8 cellular contexts compared by ENCODE assay signal in the genomic region with DNA sequence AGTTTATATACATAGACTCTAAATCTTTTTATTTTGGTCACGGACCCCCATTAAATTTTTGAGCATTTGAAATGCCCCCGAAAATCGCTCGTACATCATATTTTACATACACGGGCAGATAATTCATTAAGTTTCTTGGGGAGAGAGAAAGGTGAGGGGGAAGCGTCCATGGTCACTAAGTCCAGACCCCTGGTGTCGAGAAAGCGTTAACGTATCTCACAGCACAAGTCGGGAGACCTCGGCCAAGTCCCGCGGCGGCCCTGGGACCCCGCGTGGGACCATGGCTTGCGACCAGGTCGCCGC. TPM values are rescaled to one million over a fixed set of nuclear protein-coding genes. Genes with fewer than 3 reads are reported as not detected.
DNase-seq lines count a peak whose midpoint lies in the region; ATAC-seq and TF ChIP-seq lines count a peak whose summit lies in the region.

No MANE protein-coding gene starts in this region.

- H3K27ac ChIP-seq in thyroid gland = peak overlapping the region; percentile 98 to 99 (median 98)

- peaks cover 45% of the 10 kb centered on the region for H3K4me1 Mint-ChIP-seq in activated CD4-positive, alpha-beta T cell treated with anti-CD3 and anti-CD28 coated beads, Interleukin-2, amount 10 ng/mL, durations not matched to agents 7 days and 5 days
- H3K4me1 Mint-ChIP-seq in activated naive CD8-positive, alpha-beta T cell treated with anti-CD3 and anti-CD28 coated beads for 36 hours = peaks cover 33% of the 10 kb centered on the region

- peak overlapping the region; percentile 98 for H3K27ac Mint-ChIP-seq in activated CD4-positive, alpha-beta T cell treated with anti-CD3 and anti-CD28 coated beads, Interleukin-2, amount 10 ng/mL, durations not matched to agents 7 days and 5 days
- H3K27ac Mint-ChIP-seq in activated naive CD8-positive, alpha-beta T cell treated with anti-CD3 and anti-CD28 coated beads for 36 hours = peak overlapping the region; percentile 95

- 0% methylated on average over 9 to 13 of the region's 19 CpGs for WGBS in thyroid gland, 2 donors

- H3K4me3 ChIP-seq in kidney epithelial cell (ENCODE audit: low read depth, low read length) (peak overlapping the region; percentile 80), thyroid gland (replicated peaks in 1 of 3) (peak overlapping the region; percentile 58 to 90 (median 83))

- peak overlapping the region; percentile 95 for H3K4me3 Mint-ChIP-seq in activated CD4-positive, alpha-beta T cell treated with anti-CD3 and anti-CD28 coated beads, Interleukin-2, amount 10 ng/mL, durations not matched to agents 7 days and 5 days
- H3K4me3 Mint-ChIP-seq in activated naive CD8-positive, alpha-beta T cell treated with anti-CD3 and anti-CD28 coated beads for 36 hours = peak overlapping the region; percentile 96

- H3K36me3 Mint-ChIP-seq in activated CD4-positive, alpha-beta T cell treated with anti-CD3 and anti-CD28 coated beads, Interleukin-2, amount 10 ng/mL, durations not matched to agents 7 days and 5 days (ENCODE audit: low read depth) = peaks cover 16% of the 10 kb centered on the region
- H3K36me3 Mint-ChIP-seq in activated naive CD8-positive, alpha-beta T cell treated with anti-CD3 and anti-CD28 coated beads for 36 hours = peaks cover 11% of the 10 kb centered on the region

- no peaks in the 10 kb centered on the region for H3K27me3 ChIP-seq in kidney epithelial cell (ENCODE audit: control insufficient read depth, insufficient read depth, low read length)
- no peaks in the 10 kb centered on the region for H3K27me3 ChIP-seq in thyroid gland

- intact Hi-C loops in thyroid gland (cut with DNase I) = no loop called here

- H3K27me3 Mint-ChIP-seq in activated CD4-positive, alpha-beta T cell treated with anti-CD3 and anti-CD28 coated beads, Interleukin-2, amount 10 ng/mL, durations not matched to agents 7 days and 5 days = no peaks in the 10 kb centered on the region
- no peaks in the 10 kb centered on the region for H3K27me3 Mint-ChIP-seq in activated naive CD8-positive, alpha-beta T cell treated with anti-CD3 and anti-CD28 coated beads for 36 hours

- no peaks in the 10 kb centered on the region for H3K9me3 ChIP-seq in thyroid gland

- no peaks in the 10 kb centered on the region for H3K9me3 Mint-ChIP-seq in activated CD4-positive, alpha-beta T cell treated with anti-CD3 and anti-CD28 coated beads, Interleukin-2, amount 10 ng/mL, durations not matched to agents 7 days and 5 days
- H3K9me3 Mint-ChIP-seq in activated naive CD8-positive, alpha-beta T cell treated with anti-CD3 and anti-CD28 coated beads for 36 hours = peaks cover 2% of the 10 kb centered on the region

- no peaks in the 10 kb centered on the region for H3K36me3 ChIP-seq in kidney epithelial cell (ENCODE audit: control insufficient read depth, insufficient read depth, low read length)
- no peaks in the 10 kb centered on the region for H3K36me3 ChIP-seq in thyroid gland

- TF ChIP-seq POLR2A in thyroid gland (IDR thresholded peaks at IDR 0.05) = no peak

- TF ChIP-seq CTCF in kidney epithelial cell (IDR thresholded peaks at IDR 0.05; ENCODE audit: insufficient read depth, low read length, poor library complexity, severe bottlenecking) = no peak
- TF ChIP-seq CTCF in thyroid gland (IDR thresholded peaks at IDR 0.05) = peak in 1 of 6 experiments; percentile 6

- no peak for ATAC-seq in GM21423 (IDR thresholded peaks at IDR 0.05; ENCODE audit: unreplicated experiment)

- CTCF ChIA-PET in activated CD4-positive, alpha-beta T cell treated with anti-CD3 and anti-CD28 coated beads, Interleukin-2, amount 10 ng/mL, durations not matched to agents 7 days and 5 days (lab: Charles Lee) = interaction anchor here (0.9 to 1.5 kb wide), 4 partner anchors 13 to 220 kb away, joined by 3 to 7 read pairs (median 4); no protein-coding TSS in a partner anchor

- DNase-seq in activated CD4-positive, alpha-beta T cell treated with anti-CD3 and anti-CD28 coated beads, Interleukin-2, amount 10 ng/mL, durations not matched to agents 7 days and 5 days = no peak
- DNase-seq in activated CD4-positive, alpha-beta T cell treated with anti-CD3 and anti-CD28 coated beads, Interleukin-2, amount 50 U/mL, for 4 hours = no peak
- DNase-seq in activated naive CD8-positive, alpha-beta T cell treated with anti-CD3 and anti-CD28 coated beads for 36 hours = no peak
- no peak for DNase-seq in kidney epithelial cell (ENCODE audit: low read depth)
- no peak for DNase-seq in thyroid gland
- no peak for DNase-seq in medulla oblongata (ENCODE audit: extremely low spot score)
- no peak for DNase-seq in superior temporal gyrus (ENCODE audit: extremely low spot score)

- POLR2A ChIA-PET in activated CD4-positive, alpha-beta T cell treated with anti-CD3 and anti-CD28 coated beads, Interleukin-2, amount 10 ng/mL, durations not matched to agents 7 days and 5 days (lab: Charles Lee) = no interaction called here

- peaks cover 10 to 15% of the 10 kb centered on the region in 2 donors for H3K4me1 ChIP-seq in thyroid gland

RNA-seq across cellular contexts. Expression of gene PTBP3, which starts 0.8 kb away (rescaled TPM):
- total RNA-seq in activated CD4-positive, alpha-beta T cell treated with anti-CD3 and anti-CD28 coated beads, Interleukin-2, amount 10 ng/mL, durations not matched to agents 7 days and 5 days = 100 to 1,000 TPM; 147 to 231 TPM
- 100 to 1,000 TPM; 116 to 118 TPM for total RNA-seq in activated naive CD8-positive, alpha-beta T cell treated with anti-CD3 and anti-CD28 coated beads for 36 hours
- total RNA-seq in kidney epithelial cell (79.8 and 86.0 TPM in 2 replicates), thyroid gland (10 to 100 TPM; 33.7 to 89.1 (median 42.4) TPM)

RNA-seq across cellular contexts. Expression of gene HSDL2, which starts 47.3 kb away (rescaled TPM):
- 10 to 100 TPM; 18.4 to 24.1 TPM for total RNA-seq in activated CD4-positive, alpha-beta T cell treated with anti-CD3 and anti-CD28 coated beads, Interleukin-2, amount 10 ng/mL, durations not matched to agents 7 days and 5 days
- total RNA-seq in activated naive CD8-positive, alpha-beta T cell treated with anti-CD3 and anti-CD28 coated beads for 36 hours = 10 to 100 TPM; 21.4 to 22.3 TPM
- total RNA-seq in kidney epithelial cell (11.2 and 15.2 TPM in 2 replicates), thyroid gland (10 to 100 TPM; 37.8 to 54.8 (median 43.8) TPM)
